In the genomic region with DNA sequence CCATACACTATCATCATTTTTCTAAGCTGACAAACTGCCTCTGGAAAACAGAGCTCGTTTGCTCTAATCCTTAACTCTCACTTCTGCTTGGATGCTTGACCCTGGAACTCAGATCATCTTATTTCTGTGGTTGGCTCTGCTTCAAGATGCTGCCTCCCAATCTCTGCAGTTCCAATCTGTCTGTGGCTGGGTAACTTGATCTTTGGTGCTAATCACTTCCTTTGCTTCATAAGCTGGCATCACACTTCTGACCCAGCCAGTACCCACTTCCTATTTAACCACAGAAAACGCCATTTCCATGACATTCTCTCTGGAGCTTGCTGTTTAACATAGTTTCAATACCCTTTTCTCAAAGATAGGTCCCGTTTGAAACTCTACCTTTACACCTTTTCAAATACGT, we compare ENCODE assay signal across 1 cellular context.
TF ChIP-seq lines count a peak whose summit lies in the region.

No MANE protein-coding gene starts in this region.

TF ChIP-seq in GM23338, 12 proteins besides CTCF, POLR2A, EP300 and RAD21 (continued from another document):
- TF ChIP-seq, protein P1, sequence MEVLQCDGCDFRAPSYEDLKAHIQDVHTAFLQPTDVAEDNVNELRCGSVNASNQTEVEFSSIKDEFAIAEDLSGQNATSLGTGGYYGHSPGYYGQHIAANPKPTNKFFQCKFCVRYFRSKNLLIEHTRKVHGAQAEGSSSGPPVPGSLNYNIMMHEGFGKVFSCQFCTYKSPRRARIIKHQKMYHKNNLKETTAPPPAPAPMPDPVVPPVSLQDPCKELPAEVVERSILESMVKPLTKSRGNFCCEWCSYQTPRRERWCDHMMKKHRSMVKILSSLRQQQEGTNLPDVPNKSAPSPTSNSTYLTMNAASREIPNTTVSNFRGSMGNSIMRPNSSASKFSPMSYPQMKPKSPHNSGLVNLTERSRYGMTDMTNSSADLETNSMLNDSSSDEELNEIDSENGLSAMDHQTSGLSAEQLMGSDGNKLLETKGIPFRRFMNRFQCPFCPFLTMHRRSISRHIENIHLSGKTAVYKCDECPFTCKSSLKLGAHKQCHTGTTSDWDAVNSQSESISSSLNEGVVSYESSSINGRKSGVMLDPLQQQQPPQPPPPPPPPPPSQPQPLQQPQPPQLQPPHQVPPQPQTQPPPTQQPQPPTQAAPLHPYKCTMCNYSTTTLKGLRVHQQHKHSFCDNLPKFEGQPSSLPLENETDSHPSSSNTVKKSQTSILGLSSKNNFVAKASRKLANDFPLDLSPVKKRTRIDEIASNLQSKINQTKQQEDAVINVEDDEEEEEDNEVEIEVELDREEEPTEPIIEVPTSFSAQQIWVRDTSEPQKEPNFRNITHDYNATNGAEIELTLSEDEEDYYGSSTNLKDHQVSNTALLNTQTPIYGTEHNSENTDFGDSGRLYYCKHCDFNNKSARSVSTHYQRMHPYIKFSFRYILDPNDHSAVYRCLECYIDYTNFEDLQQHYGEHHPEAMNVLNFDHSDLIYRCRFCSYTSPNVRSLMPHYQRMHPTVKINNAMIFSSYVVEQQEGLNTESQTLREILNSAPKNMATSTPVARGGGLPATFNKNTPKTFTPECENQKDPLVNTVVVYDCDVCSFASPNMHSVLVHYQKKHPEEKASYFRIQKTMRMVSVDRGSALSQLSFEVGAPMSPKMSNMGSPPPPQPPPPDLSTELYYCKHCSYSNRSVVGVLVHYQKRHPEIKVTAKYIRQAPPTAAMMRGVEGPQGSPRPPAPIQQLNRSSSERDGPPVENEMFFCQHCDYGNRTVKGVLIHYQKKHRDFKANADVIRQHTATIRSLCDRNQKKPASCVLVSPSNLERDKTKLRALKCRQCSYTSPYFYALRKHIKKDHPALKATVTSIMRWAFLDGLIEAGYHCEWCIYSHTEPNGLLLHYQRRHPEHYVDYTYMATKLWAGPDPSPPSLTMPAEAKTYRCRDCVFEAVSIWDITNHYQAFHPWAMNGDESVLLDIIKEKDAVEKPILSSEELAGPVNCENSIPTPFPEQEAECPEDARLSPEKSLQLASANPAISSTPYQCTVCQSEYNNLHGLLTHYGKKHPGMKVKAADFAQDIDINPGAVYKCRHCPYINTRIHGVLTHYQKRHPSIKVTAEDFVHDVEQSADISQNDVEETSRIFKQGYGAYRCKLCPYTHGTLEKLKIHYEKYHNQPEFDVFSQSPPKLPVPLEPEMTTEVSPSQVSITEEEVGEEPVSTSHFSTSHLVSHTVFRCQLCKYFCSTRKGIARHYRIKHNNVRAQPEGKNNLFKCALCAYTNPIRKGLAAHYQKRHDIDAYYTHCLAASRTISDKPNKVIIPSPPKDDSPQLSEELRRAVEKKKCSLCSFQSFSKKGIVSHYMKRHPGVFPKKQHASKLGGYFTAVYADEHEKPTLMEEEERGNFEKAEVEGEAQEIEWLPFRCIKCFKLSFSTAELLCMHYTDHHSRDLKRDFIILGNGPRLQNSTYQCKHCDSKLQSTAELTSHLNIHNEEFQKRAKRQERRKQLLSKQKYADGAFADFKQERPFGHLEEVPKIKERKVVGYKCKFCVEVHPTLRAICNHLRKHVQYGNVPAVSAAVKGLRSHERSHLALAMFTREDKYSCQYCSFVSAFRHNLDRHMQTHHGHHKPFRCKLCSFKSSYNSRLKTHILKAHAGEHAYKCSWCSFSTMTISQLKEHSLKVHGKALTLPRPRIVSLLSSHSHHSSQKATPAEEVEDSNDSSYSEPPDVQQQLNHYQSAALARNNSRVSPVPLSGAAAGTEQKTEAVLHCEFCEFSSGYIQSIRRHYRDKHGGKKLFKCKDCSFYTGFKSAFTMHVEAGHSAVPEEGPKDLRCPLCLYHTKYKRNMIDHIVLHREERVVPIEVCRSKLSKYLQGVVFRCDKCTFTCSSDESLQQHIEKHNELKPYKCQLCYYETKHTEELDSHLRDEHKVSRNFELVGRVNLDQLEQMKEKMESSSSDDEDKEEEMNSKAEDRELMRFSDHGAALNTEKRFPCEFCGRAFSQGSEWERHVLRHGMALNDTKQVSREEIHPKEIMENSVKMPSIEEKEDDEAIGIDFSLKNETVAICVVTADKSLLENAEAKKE (CRISPR knock-in tag; IDR thresholded peaks at IDR 0.05): no peak
- TF ChIP-seq ZNF331 (CRISPR knock-in tag; IDR thresholded peaks at IDR 0.05; ENCODE audit: low read depth) (no peak), EZH2phosphoT487 (IDR thresholded peaks at IDR 0.05; ENCODE audit: unreplicated experiment) (no peak), STAT1 (IDR thresholded peaks at IDR 0.05; ENCODE audit: unreplicated experiment) (no peak)
